ENCODE assay signal across 13 cellular contexts in the genomic region with DNA sequence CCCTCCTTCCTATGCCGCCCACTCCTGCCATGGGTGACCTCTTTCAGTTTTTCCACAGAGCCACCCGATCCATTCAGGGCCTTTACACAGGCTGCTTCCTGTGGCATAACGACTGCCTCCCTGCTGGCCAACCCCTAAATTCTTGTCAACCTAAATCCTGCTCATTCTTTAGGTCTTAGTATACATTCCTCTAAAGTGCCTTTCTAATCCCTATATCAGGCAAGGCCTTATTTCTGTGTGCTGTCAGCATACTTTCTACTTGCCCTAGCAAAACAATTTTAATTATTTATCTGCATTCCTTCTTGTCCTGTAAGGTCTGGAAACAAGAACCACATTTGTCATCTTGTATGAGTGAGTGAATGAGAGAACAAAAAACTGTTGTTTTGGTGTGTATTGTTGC.
"Had no signal": no experiment of that assay in that cellular context is flagged by ENCODE, and none has a peak within 500 bp of the region (broad histone marks: within the 10 kb centered on the region; RNA-seq: fewer than 3 reads in every experiment).

No MANE protein-coding gene starts in this region.

- H3K4me3 Mint-ChIP-seq: activated naive CD4-positive, alpha-beta T cell treated with anti-CD3 and anti-CD28 coated beads, Interleukin-2, amount 10 ng/mL, durations not matched to agents 7 days and 5 days; brain; central memory CD8-positive, alpha-beta T cell; effector memory CD8-positive, alpha-beta T cell; immature natural killer cell; natural killer cell had no signal

- H3K36me3 ChIP-seq: tibial artery had no signal

- DNase-seq: activated CD4-positive, alpha-beta T cell treated with anti-CD3 and anti-CD28 coated beads, Interleukin-2, amount 50 U/mL, for 1 hour; activated naive CD4-positive, alpha-beta T cell treated with anti-CD3 and anti-CD28 coated beads, Interleukin-2, amount 10 ng/mL, durations not matched to agents 7 days and 5 days; activated T-cell treated with anti-CD3 and anti-CD28 coated beads for 4 hours; amniotic stem cell; cortex of kidney; effector memory CD8-positive, alpha-beta T cell; immature natural killer cell; natural killer cell; nucleus accumbens; tibial artery had no signal

- H3K4me3 ChIP-seq: tibial artery had no signal

- H3K9me3 Mint-ChIP-seq: activated naive CD4-positive, alpha-beta T cell treated with anti-CD3 and anti-CD28 coated beads, Interleukin-2, amount 10 ng/mL, durations not matched to agents 7 days and 5 days; activated T-helper 2 cell treated with anti-CD3 and anti-CD28 coated beads, Interferon-gamma antibody, Interleukin-2, Interleukin-4, amounts not matched to agents 10 μg/mL and 5 μg/mL and 100 μg/mL, durations not matched to agents 14 hours and 24 hours and 36 hours; central memory CD8-positive, alpha-beta T cell; effector memory CD8-positive, alpha-beta T cell; natural killer cell had no signal

- H3K27ac ChIP-seq: tibial artery had no signal

- H3K36me3 Mint-ChIP-seq: activated naive CD4-positive, alpha-beta T cell treated with anti-CD3 and anti-CD28 coated beads, Interleukin-2, amount 10 ng/mL, durations not matched to agents 7 days and 5 days; brain; immature natural killer cell; natural killer cell had no signal

- H3K27ac Mint-ChIP-seq: activated naive CD4-positive, alpha-beta T cell treated with anti-CD3 and anti-CD28 coated beads, Interleukin-2, amount 10 ng/mL, durations not matched to agents 7 days and 5 days; activated T-helper 2 cell treated with anti-CD3 and anti-CD28 coated beads, Interferon-gamma antibody, Interleukin-2, Interleukin-4, amounts not matched to agents 10 μg/mL and 5 μg/mL and 100 μg/mL, durations not matched to agents 14 hours and 24 hours and 36 hours; brain; effector memory CD8-positive, alpha-beta T cell; immature natural killer cell; natural killer cell had no signal

- ATAC-seq: effector memory CD8-positive, alpha-beta T cell; natural killer cell had no signal

- H3K4me1 Mint-ChIP-seq: brain; central memory CD8-positive, alpha-beta T cell; immature natural killer cell; natural killer cell had no signal

- H3K27me3 ChIP-seq: tibial artery had no signal

- H3K27me3 Mint-ChIP-seq: activated naive CD4-positive, alpha-beta T cell treated with anti-CD3 and anti-CD28 coated beads, Interleukin-2, amount 10 ng/mL, durations not matched to agents 7 days and 5 days had no signal

- H3K4me1 ChIP-seq: tibial artery had no signal
